ENCODE assay signal across 19 cellular contexts in genomic region chr5:135348920-135349319, GRCh38. TPM values are rescaled to one million over a fixed set of nuclear protein-coding genes. Genes with fewer than 3 reads are reported as not detected.
A peak's percentile ranks its signal among the peaks of the same experiment; 100 is the strongest.
DNase-seq lines count a peak whose midpoint lies in the region; ATAC-seq and TF ChIP-seq lines count a peak whose summit lies in the region.
"Had no signal": no experiment of that assay in that cellular context is flagged by ENCODE, and none has a peak within 500 bp of the region (broad histone marks: within the 10 kb centered on the region; RNA-seq: fewer than 3 reads in every experiment).

No MANE protein-coding gene starts in this region.

- intact Hi-C loops in dendritic cell treated with granulocyte-macrophage colony-stimulating factor and Interleukin-4, amounts not matched to agents 40 ng/mL and 50 ng/mL, for 4 days (cut with micrococcal nuclease), result no loop called here
- intact Hi-C loops in right lobe of liver (cut with DNase I), result no loop called here

- no CpG with 5 or more reads among the region's 1 CpG for WGBS in right lobe of liver (ENCODE audit: insufficient coverage, low coverage, low lambda C conversion rate, missing lambda C conversion rate)

- no peak overlapping the region for H3K4me3 ChIP-seq in osteoblast (ENCODE audit: insufficient read depth, low read length)
- H3K4me3 ChIP-seq in right lobe of liver, result no peak overlapping the region
- H3K4me3 ChIP-seq: K562 had no signal

- H3K4me2 ChIP-seq in osteoblast (ENCODE audit: insufficient read depth, low read length), result no peak overlapping the region

- CTCF ChIA-PET in activated naive CD4-positive, alpha-beta T cell treated with anti-CD3 and anti-CD28 coated beads, Interleukin-2, amount 10 ng/mL, durations not matched to agents 7 days and 5 days (lab: Charles Lee), result interaction anchor here (1.0 kb wide), 1 partner anchor 13 kb away, joined by 3 read pairs; no protein-coding TSS in a partner anchor

- peaks cover 32% of the 10 kb centered on the region for H4K20me1 ChIP-seq in osteoblast (ENCODE audit: insufficient read depth, low read length)

- H3K79me2 ChIP-seq in osteoblast (ENCODE audit: insufficient read depth, low read length), result peaks cover 50% of the 10 kb centered on the region

- H3K27ac Mint-ChIP-seq in activated naive CD4-positive, alpha-beta T cell treated with anti-CD3 and anti-CD28 coated beads, Interleukin-2, amount 10 ng/mL, durations not matched to agents 7 days and 5 days, result peak overlapping the region; percentile 33
- peak overlapping the region; percentile 43 for H3K27ac Mint-ChIP-seq in dendritic cell treated with granulocyte-macrophage colony-stimulating factor and Interleukin-4, amounts not matched to agents 40 ng/mL and 50 ng/mL, for 4 days

- no peaks in the 10 kb centered on the region for H3K4me1 Mint-ChIP-seq in activated naive CD4-positive, alpha-beta T cell treated with anti-CD3 and anti-CD28 coated beads, Interleukin-2, amount 10 ng/mL, durations not matched to agents 7 days and 5 days
- peaks cover 29% of the 10 kb centered on the region for H3K4me1 Mint-ChIP-seq in dendritic cell treated with granulocyte-macrophage colony-stimulating factor and Interleukin-4, amounts not matched to agents 40 ng/mL and 50 ng/mL, for 4 days (ENCODE audit: low read depth)

- H3K4me1 ChIP-seq in osteoblast (ENCODE audit: insufficient read depth, low read length) (peaks cover 24% of the 10 kb centered on the region), right lobe of liver (no peaks in the 10 kb centered on the region)

- peaks cover 62% of the 10 kb centered on the region for H3K36me3 Mint-ChIP-seq in activated naive CD4-positive, alpha-beta T cell treated with anti-CD3 and anti-CD28 coated beads, Interleukin-2, amount 10 ng/mL, durations not matched to agents 7 days and 5 days
- H3K36me3 Mint-ChIP-seq in dendritic cell treated with granulocyte-macrophage colony-stimulating factor and Interleukin-4, amounts not matched to agents 40 ng/mL and 50 ng/mL, for 4 days (ENCODE audit: low read depth), result peaks cover 98% of the 10 kb centered on the region

- H2AFZ ChIP-seq in osteoblast (ENCODE audit: low read length), result no peak overlapping the region

- TF ChIP-seq POLR2A in right lobe of liver (IDR thresholded peaks at IDR 0.05), result no peak

- H3K27me3 Mint-ChIP-seq in activated naive CD4-positive, alpha-beta T cell treated with anti-CD3 and anti-CD28 coated beads, Interleukin-2, amount 10 ng/mL, durations not matched to agents 7 days and 5 days, result no peaks in the 10 kb centered on the region
- no peaks in the 10 kb centered on the region for H3K27me3 Mint-ChIP-seq in dendritic cell treated with granulocyte-macrophage colony-stimulating factor and Interleukin-4, amounts not matched to agents 40 ng/mL and 50 ng/mL, for 4 days

- H3K9me3 ChIP-seq in osteoblast (ENCODE audit: low read depth, low read length), result no peaks in the 10 kb centered on the region
- no peaks in the 10 kb centered on the region for H3K9me3 ChIP-seq in right lobe of liver

- H3K27ac ChIP-seq in osteoblast (ENCODE audit: low read depth, low read length), result peak overlapping the region; percentile 20
- no peak overlapping the region for H3K27ac ChIP-seq in right lobe of liver
- H3K27ac ChIP-seq: 22Rv1 had no signal

- no peak overlapping the region for H3K4me3 Mint-ChIP-seq in activated naive CD4-positive, alpha-beta T cell treated with anti-CD3 and anti-CD28 coated beads, Interleukin-2, amount 10 ng/mL, durations not matched to agents 7 days and 5 days
- no peak overlapping the region for H3K4me3 Mint-ChIP-seq in dendritic cell treated with granulocyte-macrophage colony-stimulating factor and Interleukin-4, amounts not matched to agents 40 ng/mL and 50 ng/mL, for 4 days

- H3K36me3 ChIP-seq in osteoblast (ENCODE audit: insufficient read depth, low read length) (peaks cover 63% of the 10 kb centered on the region), right lobe of liver (peaks cover 0 to 17% (median 2%) of the 10 kb centered on the region in 4 donors)

- no peaks in the 10 kb centered on the region for H3K9me3 Mint-ChIP-seq in activated naive CD4-positive, alpha-beta T cell treated with anti-CD3 and anti-CD28 coated beads, Interleukin-2, amount 10 ng/mL, durations not matched to agents 7 days and 5 days
- H3K9me3 Mint-ChIP-seq in dendritic cell treated with granulocyte-macrophage colony-stimulating factor and Interleukin-4, amounts not matched to agents 40 ng/mL and 50 ng/mL, for 4 days, result no peaks in the 10 kb centered on the region

- DNase-seq in activated naive CD4-positive, alpha-beta T cell treated with anti-CD3 and anti-CD28 coated beads, Interleukin-2, amount 10 ng/mL, durations not matched to agents 7 days and 5 days, result no peak
- no peak for DNase-seq in activated naive CD4-positive, alpha-beta T cell (lab: John Stamatoyannopoulos, UW)
- DNase-seq in osteoblast (ENCODE audit: insufficient read length, low spot score, missing footprints) (no peak), LoVo (ENCODE audit: low spot score) (no peak), right lobe of liver (no peak), kidney glomerular epithelial cell (lab: John Stamatoyannopoulos, UW) (no peak), AG20443 (ENCODE audit: low spot score) (no peak)
- DNase-seq: COR-L47, GDM1, NCI-H1417 treated with DMSO at 0.1 percent for 48 hours, NCI-H2029, NCI-H2171, NCI-H526, PC-3, RPMI8226, SHP77 treated with DMSO at 0.1 percent for 48 hours had no signal

- TF ChIP-seq CTCF in osteoblast (IDR thresholded peaks at IDR 0.05; ENCODE audit: extremely low read depth, low read depth, low read length), result no peak
- no peak for TF ChIP-seq CTCF in right lobe of liver (IDR thresholded peaks at IDR 0.05)

- H3K27me3 ChIP-seq in osteoblast (ENCODE audit: insufficient read depth, low read length) (no peaks in the 10 kb centered on the region), right lobe of liver (no peaks in the 10 kb centered on the region)

- no peak for ATAC-seq in right lobe of liver
- ATAC-seq: K562, PC-3 had no signal

RNA-seq across cellular contexts. Expression of gene MACROH2A1, which starts 50.1 kb away (rescaled TPM):
- total RNA-seq in osteoblast (150 and 162 TPM in 2 replicates), right lobe of liver (100 to 1,000 TPM in 2 of 6 experiments, 10 to 100 TPM in 4; 40.0 to 113 (median 51.6) TPM)
